Comparison of ENCODE assay signal across 1 cellular context in the genomic region with DNA sequence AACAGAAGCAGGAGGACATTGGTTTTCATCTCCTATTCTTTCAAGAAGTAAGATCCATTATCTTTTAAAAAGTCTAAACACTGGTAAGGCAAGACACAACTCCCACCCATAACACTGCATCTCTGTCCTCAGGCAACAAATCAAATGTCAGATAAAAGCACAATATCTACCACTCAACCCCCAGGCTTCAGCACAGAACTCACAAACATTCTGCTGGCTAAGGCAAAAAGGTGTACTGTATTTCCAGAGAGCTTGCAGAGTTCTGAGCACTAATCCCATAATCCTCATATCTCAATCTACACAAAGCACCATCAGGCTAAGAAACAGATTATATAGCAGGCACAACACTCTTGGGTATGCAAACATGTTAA.
TF ChIP-seq lines count a peak whose summit lies in the region.

No MANE protein-coding gene starts in this region.

TF ChIP-seq in IMR-90, 13 proteins besides CTCF, POLR2A, EP300 and RAD21:
- TF ChIP-seq, protein P1, sequence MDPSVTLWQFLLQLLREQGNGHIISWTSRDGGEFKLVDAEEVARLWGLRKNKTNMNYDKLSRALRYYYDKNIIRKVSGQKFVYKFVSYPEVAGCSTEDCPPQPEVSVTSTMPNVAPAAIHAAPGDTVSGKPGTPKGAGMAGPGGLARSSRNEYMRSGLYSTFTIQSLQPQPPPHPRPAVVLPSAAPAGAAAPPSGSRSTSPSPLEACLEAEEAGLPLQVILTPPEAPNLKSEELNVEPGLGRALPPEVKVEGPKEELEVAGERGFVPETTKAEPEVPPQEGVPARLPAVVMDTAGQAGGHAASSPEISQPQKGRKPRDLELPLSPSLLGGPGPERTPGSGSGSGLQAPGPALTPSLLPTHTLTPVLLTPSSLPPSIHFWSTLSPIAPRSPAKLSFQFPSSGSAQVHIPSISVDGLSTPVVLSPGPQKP (IDR thresholded peaks at IDR 0.05; ENCODE audit: borderline replicate concordance, low read depth, low read length), result no peak
- TF ChIP-seq MAFK (IDR thresholded peaks at IDR 0.05; ENCODE audit: low read depth, low read length) (no peak), RFX5 (IDR thresholded peaks at IDR 0.05; ENCODE audit: low read depth, low read length) (no peak), FOS (IDR thresholded peaks at IDR 0.05; ENCODE audit: low read depth, low read length) (no peak), NFE2L2 (IDR thresholded peaks at IDR 0.05; ENCODE audit: low read depth, low read length) (no peak), CHD1 (IDR thresholded peaks at IDR 0.05; ENCODE audit: low read depth, low read length) (no peak), MXI1 (IDR thresholded peaks at IDR 0.05; ENCODE audit: borderline replicate concordance, low read depth, low read length) (no peak), MAZ (IDR thresholded peaks at IDR 0.05; ENCODE audit: borderline replicate concordance, low read depth, low read length) (no peak), CEBPB (IDR thresholded peaks at IDR 0.05; ENCODE audit: low read depth, low read length) (no peak), BHLHE40 (IDR thresholded peaks at IDR 0.05; ENCODE audit: low read depth, low read length) (no peak), SMC3 (IDR thresholded peaks at IDR 0.05; ENCODE audit: low read depth, low read length) (no peak), RCOR1 (IDR thresholded peaks at IDR 0.05; ENCODE audit: insufficient replicate concordance, low read length) (no peak)
- TF ChIP-seq, protein P2, sequence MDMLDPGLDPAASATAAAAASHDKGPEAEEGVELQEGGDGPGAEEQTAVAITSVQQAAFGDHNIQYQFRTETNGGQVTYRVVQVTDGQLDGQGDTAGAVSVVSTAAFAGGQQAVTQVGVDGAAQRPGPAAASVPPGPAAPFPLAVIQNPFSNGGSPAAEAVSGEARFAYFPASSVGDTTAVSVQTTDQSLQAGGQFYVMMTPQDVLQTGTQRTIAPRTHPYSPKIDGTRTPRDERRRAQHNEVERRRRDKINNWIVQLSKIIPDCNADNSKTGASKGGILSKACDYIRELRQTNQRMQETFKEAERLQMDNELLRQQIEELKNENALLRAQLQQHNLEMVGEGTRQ (IDR thresholded peaks at IDR 0.05; ENCODE audit: low read depth, low read length), result no peak
TF ChIP-seq in IMR-90: peak in this region for 0.
